ENCODE assay signal across 25 cellular contexts in the genomic region with DNA sequence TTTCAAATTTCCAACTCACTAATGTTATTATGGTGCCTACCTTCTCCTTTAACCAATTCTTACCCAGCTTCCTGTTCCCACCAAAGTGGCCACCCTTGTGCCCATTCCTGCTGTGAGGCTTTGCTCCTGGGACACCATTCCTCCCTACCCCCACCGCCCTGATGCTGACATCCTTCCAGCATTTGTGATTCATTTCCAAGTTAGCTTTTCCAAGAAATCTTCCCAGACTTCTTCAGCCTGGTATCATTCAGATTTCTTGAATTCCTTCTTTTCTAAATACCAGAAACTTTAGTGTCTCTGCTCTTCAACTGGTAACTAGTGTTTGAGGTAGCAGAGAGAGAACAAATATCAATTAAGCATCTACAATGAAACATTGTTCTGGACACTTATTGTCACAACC.
DNase-seq lines count a peak whose midpoint lies in the region; TF ChIP-seq lines count a peak whose summit lies in the region.
"Had no signal": no experiment of that assay in that cellular context is flagged by ENCODE, and none has a peak within 500 bp of the region (broad histone marks: within the 10 kb centered on the region; RNA-seq: fewer than 3 reads in every experiment).

No MANE protein-coding gene starts in this region.

- DNase-seq in AG08395 (ENCODE audit: low spot score) (peak; percentile 57), HCEC 1CT (peak; percentile 24), astrocyte of the hippocampus (ENCODE audit: low read depth, low spot score) (peak; percentile 49), mesendoderm (no peak), NCI-H748 treated with DMSO at 0.1 percent for 48 hours (lab: John Stamatoyannopoulos, UW) (no peak), thyroid gland (no peak)
- no peak for DNase-seq in activated CD4-positive, alpha-beta memory T cell treated with anti-CD3 and anti-CD28 coated beads, Interleukin-2, amount 10 ng/mL, durations not matched to agents 7 days and 5 days
- DNase-seq in activated effector memory CD4-positive, alpha-beta T cell treated with Interleukin-2 at 50 U/mL for 16 hours, result no peak
- DNase-seq: activated B cell treated with CpG ODN at 0.5 μM for 24 hours; activated CD4-positive, alpha-beta T cell treated with anti-CD3 and anti-CD28 coated beads, Interleukin-2, amount 50 U/mL, for 48 hours; activated CD8-positive, alpha-beta memory T cell treated with anti-CD3 and anti-CD28 coated beads, Interleukin-2, amount 50 U/mL, for 4 hours; BE2C; cortex of kidney; DMS153; GF-D8; left lung; naive thymus-derived CD4-positive, alpha-beta T cell; NCI-H1694; NCI-H510A treated with DMSO at 0.1 percent for 48 hours; SHP77 treated with DMSO at 0.1 percent for 48 hours; stimulated activated CD4-positive, alpha-beta T cell treated with anti-CD3 and anti-CD28 coated beads, Interleukin-4, amount 100 ng/mL, for 4 hours had no signal

- no peak overlapping the region for H2AK5ac ChIP-seq in mesendoderm (ENCODE audit: low read length)

- H4K5ac ChIP-seq in mesendoderm (ENCODE audit: low read length), result no peak overlapping the region

- no peak overlapping the region for H3K23ac ChIP-seq in mesendoderm (ENCODE audit: low read length)

- no peak overlapping the region for H2BK15ac ChIP-seq in mesendoderm (replicated peaks; ENCODE audit: low read depth)

- H3K18ac ChIP-seq in mesendoderm (ENCODE audit: low read length), result no peak overlapping the region

- no CpG with 5 or more reads among the region's 1 CpG for WGBS in mesendoderm (ENCODE audit: extremely low coverage, insufficient coverage, low lambda C conversion rate)
- WGBS in thyroid gland, 2 donors, result 84 to 88% methylated on average over 1 of the region's 1 CpG

- no peak overlapping the region for H3K9ac ChIP-seq in mesendoderm (ENCODE audit: low read length)

- no peak for TF ChIP-seq CTCF in thyroid gland (IDR thresholded peaks at IDR 0.05)

- no peak for TF ChIP-seq POLR2A in thyroid gland (IDR thresholded peaks at IDR 0.05)

- POLR2A ChIA-PET in activated CD4-positive, alpha-beta memory T cell treated with anti-CD3 and anti-CD28 coated beads, Interleukin-2, amount 10 ng/mL, durations not matched to agents 7 days and 5 days (lab: Charles Lee), result no interaction called here

- peaks cover 8% of the 10 kb centered on the region for H3K9me3 Mint-ChIP-seq in activated CD4-positive, alpha-beta memory T cell treated with anti-CD3 and anti-CD28 coated beads, Interleukin-2, amount 10 ng/mL, durations not matched to agents 7 days and 5 days
- H3K9me3 Mint-ChIP-seq: activated B cell treated with CpG ODN at 0.5 μM for 24 hours; activated naive CD4-positive, alpha-beta T cell treated with anti-CD3 and anti-CD28 coated beads, Interleukin-2, amount 50 U/mL, for 24 hours; activated T-helper 17 cell treated with anti-CD3 and anti-CD28 coated beads, Interleukin-2, amount 50 U/mL, for 72 hours; stimulated activated memory B cell treated with anti-CD40 and anti-IgM and Interleukin-4, amounts not matched to agents 10 μg/mL and 1 μg/mL and 100 μg/mL, for 72 hours had no signal

- H2BK120ac ChIP-seq in mesendoderm (ENCODE audit: low read depth, low read length), result no peak overlapping the region

- no peaks in the 10 kb centered on the region for H3K4me1 Mint-ChIP-seq in activated CD4-positive, alpha-beta memory T cell treated with anti-CD3 and anti-CD28 coated beads, Interleukin-2, amount 10 ng/mL, durations not matched to agents 7 days and 5 days
- H3K4me1 Mint-ChIP-seq: activated B cell treated with CpG ODN at 0.5 μM for 24 hours; activated naive CD4-positive, alpha-beta T cell treated with anti-CD3 and anti-CD28 coated beads, Interleukin-2, amount 50 U/mL, for 24 hours; activated T-helper 17 cell treated with anti-CD3 and anti-CD28 coated beads, Interleukin-2, amount 50 U/mL, for 72 hours; naive thymus-derived CD4-positive, alpha-beta T cell; stimulated activated memory B cell treated with anti-CD40 and anti-IgM and Interleukin-4, amounts not matched to agents 10 μg/mL and 1 μg/mL and 100 μg/mL, for 72 hours had no signal

- H3K79me2 ChIP-seq in mesendoderm (ENCODE audit: control insufficient read depth, insufficient read depth, low read length), result no peaks in the 10 kb centered on the region

- no peaks in the 10 kb centered on the region for H3K9me3 ChIP-seq in thyroid gland
- H3K9me3 ChIP-seq: BE2C, prostate gland had no signal

- H3K36me3 ChIP-seq in mesendoderm (ENCODE audit: control insufficient read depth, insufficient read depth, low read length) (no peaks in the 10 kb centered on the region), thyroid gland (no peaks in the 10 kb centered on the region)
- H3K36me3 ChIP-seq: BE2C, left lung, prostate gland had no signal

- H3K27me3 ChIP-seq in mesendoderm (ENCODE audit: insufficient read depth, low read length, poor library complexity), result no peaks in the 10 kb centered on the region
- no peaks in the 10 kb centered on the region for H3K27me3 ChIP-seq in thyroid gland
- H3K27me3 ChIP-seq: left lung had no signal

- H3K27ac Mint-ChIP-seq in activated CD4-positive, alpha-beta memory T cell treated with anti-CD3 and anti-CD28 coated beads, Interleukin-2, amount 10 ng/mL, durations not matched to agents 7 days and 5 days, result no peak overlapping the region
- H3K27ac Mint-ChIP-seq: activated B cell treated with CpG ODN at 0.5 μM for 24 hours; activated naive CD4-positive, alpha-beta T cell treated with anti-CD3 and anti-CD28 coated beads, Interleukin-2, amount 50 U/mL, for 24 hours; activated T-helper 17 cell treated with anti-CD3 and anti-CD28 coated beads, Interleukin-2, amount 50 U/mL, for 72 hours; naive thymus-derived CD4-positive, alpha-beta T cell; stimulated activated memory B cell treated with anti-CD40 and anti-IgM and Interleukin-4, amounts not matched to agents 10 μg/mL and 1 μg/mL and 100 μg/mL, for 72 hours had no signal

- no peaks in the 10 kb centered on the region for H3K79me1 ChIP-seq in mesendoderm (ENCODE audit: low read length)

- peak overlapping the region; percentile 30 for H2BK5ac ChIP-seq in mesendoderm (ENCODE audit: low read length)

- no peak overlapping the region for H4K8ac ChIP-seq in mesendoderm (ENCODE audit: low read depth, low read length)

- no peaks in the 10 kb centered on the region for H3K36me3 Mint-ChIP-seq in activated CD4-positive, alpha-beta memory T cell treated with anti-CD3 and anti-CD28 coated beads, Interleukin-2, amount 10 ng/mL, durations not matched to agents 7 days and 5 days (ENCODE audit: low read depth)
- H3K36me3 Mint-ChIP-seq: activated naive CD4-positive, alpha-beta T cell treated with anti-CD3 and anti-CD28 coated beads, Interleukin-2, amount 50 U/mL, for 24 hours; naive thymus-derived CD4-positive, alpha-beta T cell; stimulated activated memory B cell treated with anti-CD40 and anti-IgM and Interleukin-4, amounts not matched to agents 10 μg/mL and 1 μg/mL and 100 μg/mL, for 72 hours had no signal

- H3K27me3 Mint-ChIP-seq in activated CD4-positive, alpha-beta memory T cell treated with anti-CD3 and anti-CD28 coated beads, Interleukin-2, amount 10 ng/mL, durations not matched to agents 7 days and 5 days, result no peaks in the 10 kb centered on the region
- H3K27me3 Mint-ChIP-seq: activated B cell treated with CpG ODN at 0.5 μM for 24 hours; activated naive CD4-positive, alpha-beta T cell treated with anti-CD3 and anti-CD28 coated beads, Interleukin-2, amount 50 U/mL, for 24 hours; activated T-helper 17 cell treated with anti-CD3 and anti-CD28 coated beads, Interleukin-2, amount 50 U/mL, for 72 hours; naive thymus-derived CD4-positive, alpha-beta T cell; stimulated activated memory B cell treated with anti-CD40 and anti-IgM and Interleukin-4, amounts not matched to agents 10 μg/mL and 1 μg/mL and 100 μg/mL, for 72 hours had no signal

- H3K27ac ChIP-seq in mesendoderm (ENCODE audit: low read depth, low read length) (no peak overlapping the region), thyroid gland (no peak overlapping the region)
- H3K27ac ChIP-seq: left lung, prostate gland had no signal

- H3K4me1 ChIP-seq in mesendoderm (ENCODE audit: control insufficient read depth, low read depth, low read length) (no peaks in the 10 kb centered on the region), thyroid gland (no peaks in the 10 kb centered on the region)
- H3K4me1 ChIP-seq: BE2C, left lung, prostate gland had no signal

- no peak overlapping the region for H3K56ac ChIP-seq in mesendoderm (ENCODE audit: low read length)

- peak overlapping the region; percentile 76 for H3K4ac ChIP-seq in mesendoderm (ENCODE audit: low read depth, low read length)

- no peak overlapping the region for H3K4me3 Mint-ChIP-seq in activated CD4-positive, alpha-beta memory T cell treated with anti-CD3 and anti-CD28 coated beads, Interleukin-2, amount 10 ng/mL, durations not matched to agents 7 days and 5 days
- H3K4me3 Mint-ChIP-seq: activated B cell treated with CpG ODN at 0.5 μM for 24 hours; activated naive CD4-positive, alpha-beta T cell treated with anti-CD3 and anti-CD28 coated beads, Interleukin-2, amount 50 U/mL, for 24 hours; activated T-helper 17 cell treated with anti-CD3 and anti-CD28 coated beads, Interleukin-2, amount 50 U/mL, for 72 hours; stimulated activated memory B cell treated with anti-CD40 and anti-IgM and Interleukin-4, amounts not matched to agents 10 μg/mL and 1 μg/mL and 100 μg/mL, for 72 hours had no signal

- H3K4me2 ChIP-seq in mesendoderm (ENCODE audit: low read length), result no peak overlapping the region

- H3K4me3 ChIP-seq in mesendoderm (ENCODE audit: low read length), result no peak overlapping the region
- no peak overlapping the region for H3K4me3 ChIP-seq in thyroid gland (replicated peaks in 1 of 3)
- H3K4me3 ChIP-seq: left lung, prostate gland had no signal

- CTCF ChIA-PET in activated CD4-positive, alpha-beta memory T cell treated with anti-CD3 and anti-CD28 coated beads, Interleukin-2, amount 10 ng/mL, durations not matched to agents 7 days and 5 days (lab: Charles Lee), result no interaction called here

- intact Hi-C loops in thyroid gland (cut with DNase I), result no loop called here

Comparison
In these comparisons a context has a peak if more than half of its experiments do, and no peak if none do; other contexts are left out.
1. DNase-seq: peak in AG08395 (single experiment), HCEC 1CT (single experiment) and astrocyte of the hippocampus (single experiment); none in mesendoderm (single experiment), NCI-H748 treated with DMSO at 0.1 percent for 48 hours (single experiment), thyroid gland (0 of 2), activated CD4-positive, alpha-beta memory T cell treated with anti-CD3 and anti-CD28 coated beads, Interleukin-2, amount 10 ng/mL, durations not matched to agents 7 days and 5 days (single experiment) and activated effector memory CD4-positive, alpha-beta T cell treated with Interleukin-2 at 50 U/mL for 16 hours (single experiment).